28 cellular contexts compared by ENCODE assay signal in the genomic region with DNA sequence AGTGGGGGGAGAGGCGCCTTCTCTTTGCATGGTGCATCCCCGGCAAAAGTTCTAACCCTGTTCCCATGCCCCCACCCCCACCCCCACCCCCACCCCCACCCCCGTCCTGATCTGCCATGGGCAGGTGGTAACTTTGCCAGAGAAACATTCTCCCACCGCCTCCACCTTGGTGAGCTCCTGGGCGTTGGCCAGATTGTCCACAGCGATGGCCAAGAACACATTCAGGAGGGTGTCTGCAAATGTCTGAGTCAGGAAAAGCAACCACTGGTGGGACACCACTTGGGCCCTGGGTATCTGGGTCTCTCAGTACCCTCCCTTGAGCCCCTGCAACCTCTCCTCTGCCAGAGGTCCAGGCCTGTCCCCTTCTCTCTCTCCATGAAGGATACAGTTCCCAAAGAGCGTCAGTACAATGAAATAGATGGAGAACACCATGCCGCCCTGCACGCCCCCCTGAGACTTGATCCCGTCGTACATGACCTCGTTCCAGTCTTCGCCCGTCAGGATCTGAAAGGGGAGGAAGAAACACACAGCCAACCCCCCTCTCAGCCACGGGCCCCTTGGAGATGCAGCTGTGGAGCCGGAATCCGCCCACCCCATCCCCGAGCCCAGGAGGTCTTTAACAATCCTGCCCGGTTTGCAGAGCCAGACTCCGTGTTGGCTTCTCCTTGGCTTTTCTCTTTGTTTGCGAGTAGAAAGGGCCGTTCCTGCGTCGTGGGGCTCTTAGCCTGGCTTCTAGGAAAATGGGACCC.
"Had no signal": no experiment of that assay in that cellular context is flagged by ENCODE, and none has a peak within 500 bp of the region (broad histone marks: within the 10 kb centered on the region; RNA-seq: fewer than 3 reads in every experiment).

No MANE protein-coding gene starts in this region.

- H3K4me3 ChIP-seq: body of pancreas, coronary artery, esophagus muscularis mucosa, gastrocnemius medialis, heart right ventricle, hepatocyte had no signal

- H3K27ac Mint-ChIP-seq: activated CD4-positive, alpha-beta memory T cell treated with anti-CD3 and anti-CD28 coated beads, Interleukin-2, amount 10 ng/mL, durations not matched to agents 7 days and 5 days; activated CD4-positive, alpha-beta T cell treated with anti-CD3 and anti-CD28 coated beads, Interleukin-2, amount 10 ng/mL, durations not matched to agents 7 days and 5 days; activated naive CD4-positive, alpha-beta T cell treated with anti-CD3 and anti-CD28 coated beads, Interleukin-2, amount 10 ng/mL, durations not matched to agents 7 days and 5 days; activated naive CD8-positive, alpha-beta T cell; activated T-cell treated with anti-CD3 and anti-CD28 coated beads, Interleukin-2, amount 50 U/mL, for 24 hours; activated T-cell treated with anti-CD3 and anti-CD28 coated beads, Interleukin-2, amount 50 U/mL, for 72 hours; dendritic cell treated with granulocyte-macrophage colony-stimulating factor and Interleukin-4, amounts not matched to agents 40 ng/mL and 50 ng/mL, for 4 days had no signal

- H3K27me3 ChIP-seq: hepatocyte had no signal

- ATAC-seq: activated T-cell treated with anti-CD3 and anti-CD28 coated beads, Interleukin-2, amount 50 U/mL, for 72 hours; body of pancreas; foreskin keratinocyte; gastrocnemius medialis; heart right ventricle had no signal

- H3K27ac ChIP-seq: body of pancreas, coronary artery, esophagus muscularis mucosa, foreskin keratinocyte, gastrocnemius medialis, heart right ventricle, hepatocyte, VCaP had no signal

- H3K9me3 ChIP-seq: body of pancreas, esophagus muscularis mucosa, gastrocnemius medialis, heart right ventricle had no signal

- H3K36me3 ChIP-seq: esophagus muscularis mucosa, gastrocnemius medialis, heart right ventricle had no signal

- H3K4me1 ChIP-seq: foreskin keratinocyte, gastrocnemius medialis, heart right ventricle had no signal

- H3K79me2 ChIP-seq: hepatocyte had no signal

- H3K4me1 Mint-ChIP-seq: activated CD4-positive, alpha-beta memory T cell treated with anti-CD3 and anti-CD28 coated beads, Interleukin-2, amount 10 ng/mL, durations not matched to agents 7 days and 5 days; WTC11 had no signal

- H3K4me3 Mint-ChIP-seq: activated CD4-positive, alpha-beta memory T cell treated with anti-CD3 and anti-CD28 coated beads, Interleukin-2, amount 10 ng/mL, durations not matched to agents 7 days and 5 days; activated CD4-positive, alpha-beta T cell treated with anti-CD3 and anti-CD28 coated beads, Interleukin-2, amount 10 ng/mL, durations not matched to agents 7 days and 5 days; activated naive CD4-positive, alpha-beta T cell treated with anti-CD3 and anti-CD28 coated beads, Interleukin-2, amount 10 ng/mL, durations not matched to agents 7 days and 5 days; activated naive CD8-positive, alpha-beta T cell; activated T-cell treated with anti-CD3 and anti-CD28 coated beads, Interleukin-2, amount 50 U/mL, for 24 hours; activated T-cell treated with anti-CD3 and anti-CD28 coated beads, Interleukin-2, amount 50 U/mL, for 72 hours; dendritic cell treated with granulocyte-macrophage colony-stimulating factor and Interleukin-4, amounts not matched to agents 40 ng/mL and 50 ng/mL, for 4 days; WTC11 had no signal

- DNase-seq: activated CD4-positive, alpha-beta memory T cell treated with anti-CD3 and anti-CD28 coated beads, Interleukin-2, amount 10 ng/mL, durations not matched to agents 7 days and 5 days; activated CD4-positive, alpha-beta T cell treated with anti-CD3 and anti-CD28 coated beads for 1 hour; activated CD4-positive, alpha-beta T cell treated with anti-CD3 and anti-CD28 coated beads for 4 hours; activated CD4-positive, alpha-beta T cell treated with anti-CD3 and anti-CD28 coated beads, Interleukin-2, amount 10 ng/mL, durations not matched to agents 7 days and 5 days; activated CD4-positive, alpha-beta T cell treated with anti-CD3 and anti-CD28 coated beads, Interleukin-2, amount 50 U/mL, for 4 hours; activated CD8-positive, alpha-beta memory T cell treated with anti-CD3 and anti-CD28 coated beads, Interleukin-2, amount 50 U/mL, for 48 hours; activated gamma-delta T cell; activated naive CD4-positive, alpha-beta T cell; activated naive CD4-positive, alpha-beta T cell treated with anti-CD3 and anti-CD28 coated beads, Interleukin-2, amount 10 ng/mL, durations not matched to agents 7 days and 5 days; activated T-cell treated with anti-CD3 and anti-CD28 coated beads for 4 hours; activated T-cell treated with anti-CD3 and anti-CD28 coated beads, Interleukin-2, amount 50 U/mL, for 24 hours; activated T-cell treated with anti-CD3 and anti-CD28 coated beads, Interleukin-2, amount 50 U/mL, for 72 hours; amniotic stem cell; aorta; body of pancreas; effector CD8-positive, alpha-beta T cell; erythroblast; foreskin keratinocyte; gastrocnemius medialis; heart right ventricle; T-helper 2 cell had no signal

- H3K9me3 Mint-ChIP-seq: activated CD4-positive, alpha-beta memory T cell treated with anti-CD3 and anti-CD28 coated beads, Interleukin-2, amount 10 ng/mL, durations not matched to agents 7 days and 5 days; activated CD4-positive, alpha-beta T cell treated with anti-CD3 and anti-CD28 coated beads, Interleukin-2, amount 10 ng/mL, durations not matched to agents 7 days and 5 days; activated naive CD4-positive, alpha-beta T cell treated with anti-CD3 and anti-CD28 coated beads, Interleukin-2, amount 10 ng/mL, durations not matched to agents 7 days and 5 days; activated T-cell treated with anti-CD3 and anti-CD28 coated beads, Interleukin-2, amount 50 U/mL, for 24 hours; activated T-cell treated with anti-CD3 and anti-CD28 coated beads, Interleukin-2, amount 50 U/mL, for 72 hours; dendritic cell treated with granulocyte-macrophage colony-stimulating factor and Interleukin-4, amounts not matched to agents 40 ng/mL and 50 ng/mL, for 4 days had no signal

- H2AFZ ChIP-seq: hepatocyte had no signal

- H3K4me2 ChIP-seq: hepatocyte had no signal

- H3K36me3 Mint-ChIP-seq: activated naive CD4-positive, alpha-beta T cell treated with anti-CD3 and anti-CD28 coated beads, Interleukin-2, amount 10 ng/mL, durations not matched to agents 7 days and 5 days; activated naive CD8-positive, alpha-beta T cell had no signal
